In genomic region chr17:80649672-80650338, GRCh38 we compare ENCODE assay signal across 8 cellular contexts.
DNase-seq lines count a peak whose midpoint lies in the region; ATAC-seq and TF ChIP-seq lines count a peak whose summit lies in the region.

No MANE protein-coding gene starts in this region.

- peak; percentile 44 for DNase-seq in Caki2 (ENCODE audit: low read depth)
- peak; percentile 67 for DNase-seq in activated CD4-positive, CD25-positive, alpha-beta regulatory T cell treated with anti-CD3 and anti-CD28 coated beads, Interleukin-2, amount 50 U/mL, for 72 hours
- DNase-seq in coronary artery (ENCODE audit: low spot score) = no peak
- peak; percentile 38 for DNase-seq in medulla oblongata (ENCODE audit: extremely low spot score)
- DNase-seq in stimulated activated CD8-positive, alpha-beta memory T cell treated with anti-CD3 and anti-CD28 coated beads, Interleukin-4, amount 100 ng/mL, for 48 hours = peak; percentile 83
- DNase-seq in NCI-H2171 (lab: John Stamatoyannopoulos, UW) = no peak

- no peak for ATAC-seq in HG02885 (IDR thresholded peaks at IDR 0.05; ENCODE audit: poor library complexity, unreplicated experiment)

- in situ Hi-C loops in Caki2 (cut with HindIII; ENCODE audit: low pct_unique_long_range_greater_than_20kb, low sequenced_read_pairs) = no loop called here

- TF ChIP-seq RAD21 in Ishikawa (IDR thresholded peaks at IDR 0.05; ENCODE audit: low read depth) = peak; percentile 47

- TF ChIP-seq CTCF in coronary artery (IDR thresholded peaks at IDR 0.05) = no peak

- no peak for TF ChIP-seq EP300 in Ishikawa (IDR thresholded peaks at IDR 0.05; ENCODE audit: borderline replicate concordance)

- H3K27ac ChIP-seq in coronary artery = peak overlapping the region in 1 of 2 donors; percentile 25

- H3K4me3 ChIP-seq in coronary artery = peak overlapping the region; percentile 33

TF ChIP-seq in Ishikawa, 13 proteins besides CTCF, POLR2A, EP300 and RAD21:
- TF ChIP-seq CEBPB (IDR thresholded peaks at IDR 0.05) (no peak), ZBTB7A (IDR thresholded peaks at IDR 0.05; ENCODE audit: low read depth) (no peak), FOXM1 (IDR thresholded peaks at IDR 0.05; ENCODE audit: borderline replicate concordance, low read depth) (no peak), USF1 (IDR thresholded peaks at IDR 0.05) (no peak), MAX (IDR thresholded peaks at IDR 0.05) (no peak), EGR1 (IDR thresholded peaks at IDR 0.05) (no peak), REST (IDR thresholded peaks at IDR 0.05; ENCODE audit: low read depth) (no peak), NFIC (IDR thresholded peaks at IDR 0.05) (no peak), TAF1 (IDR thresholded peaks at IDR 0.05; ENCODE audit: low read depth) (no peak), TEAD4 (IDR thresholded peaks at IDR 0.05) (no peak), TCF12 (IDR thresholded peaks at IDR 0.05; ENCODE audit: low read depth) (no peak), CREB1 (IDR thresholded peaks at IDR 0.05; ENCODE audit: low read depth) (no peak)
TF ChIP-seq in Ishikawa: peak in this region for 0.

Comparison
In these comparisons a context has a peak if more than half of its experiments do, and no peak if none do; other contexts are left out.
1. DNase-seq: peak in Caki2 (single experiment), activated CD4-positive, CD25-positive, alpha-beta regulatory T cell treated with anti-CD3 and anti-CD28 coated beads, Interleukin-2, amount 50 U/mL, for 72 hours (single experiment), medulla oblongata (single experiment) and stimulated activated CD8-positive, alpha-beta memory T cell treated with anti-CD3 and anti-CD28 coated beads, Interleukin-4, amount 100 ng/mL, for 48 hours (single experiment); none in coronary artery (single experiment) and NCI-H2171 (single experiment).